25 cellular contexts compared by ENCODE assay signal in the genomic region with DNA sequence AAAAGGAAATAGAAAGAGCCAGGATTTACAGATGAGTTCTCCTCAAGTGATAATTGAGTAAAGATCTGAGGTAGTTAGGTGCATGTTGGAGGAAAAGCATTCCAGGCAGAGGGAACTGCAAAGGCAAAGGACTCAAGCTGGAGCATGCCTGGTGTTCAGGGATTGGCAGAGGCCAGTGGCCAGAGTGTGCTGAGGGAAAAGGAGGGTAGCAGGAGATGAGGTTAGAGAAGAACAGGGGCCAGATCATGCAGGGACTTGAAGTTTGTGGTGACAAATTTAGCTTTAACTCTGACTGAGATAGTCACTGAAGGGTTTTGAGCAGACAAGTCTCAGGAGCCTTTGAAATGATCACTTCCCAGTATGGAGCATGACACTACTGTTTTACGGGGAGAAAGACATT.
"Had no signal": no experiment of that assay in that cellular context is flagged by ENCODE, and none has a peak within 500 bp of the region (broad histone marks: within the 10 kb centered on the region; RNA-seq: fewer than 3 reads in every experiment).

No MANE protein-coding gene starts in this region.

- ATAC-seq: left ventricle myocardium superior; lower lobe of right lung; naive thymus-derived CD4-positive, alpha-beta T cell; right lobe of liver; stimulated activated naive B cell treated with anti-CD40 and anti-IgM and Interleukin-4, amounts not matched to agents 10 μg/mL and 1 μg/mL and 100 μg/mL, for 72 hours had no signal

- H3K27me3 ChIP-seq: dorsolateral prefrontal cortex, esophagus muscularis mucosa, neural progenitor cell, right lobe of liver, tibial nerve, upper lobe of left lung had no signal

- H3K36me3 ChIP-seq: esophagus muscularis mucosa, lower lobe of right lung, neural progenitor cell, right lobe of liver, thoracic aorta, tibial nerve, upper lobe of left lung had no signal

- H3K27ac Mint-ChIP-seq: immature natural killer cell; nephron; neural progenitor cell; progenitor cell of endocrine pancreas; stimulated activated naive B cell treated with anti-CD40 and anti-IgM and Interleukin-4, amounts not matched to agents 10 μg/mL and 1 μg/mL and 100 μg/mL, for 72 hours; stimulated activated naive CD8-positive, alpha-beta T cell treated with anti-CD3 and anti-CD28 coated beads, Interleukin-15, Interleukin-2, amounts not matched to agents 100 ng/mL and 50 ng/mL, for 24 hours had no signal

- H3K4me1 ChIP-seq: esophagus muscularis mucosa, lower lobe of right lung, neural progenitor cell, parathyroid adenoma, right lobe of liver, tibial nerve, upper lobe of left lung had no signal

- H3K4me3 ChIP-seq: dorsolateral prefrontal cortex, esophagus muscularis mucosa, lower lobe of right lung, neural progenitor cell, right lobe of liver, thoracic aorta, tibial nerve, upper lobe of left lung had no signal

- H3K27me3 Mint-ChIP-seq: progenitor cell of endocrine pancreas; stimulated activated naive B cell treated with anti-CD40 and anti-IgM and Interleukin-4, amounts not matched to agents 10 μg/mL and 1 μg/mL and 100 μg/mL, for 72 hours; stimulated activated naive CD8-positive, alpha-beta T cell treated with anti-CD3 and anti-CD28 coated beads, Interleukin-15, Interleukin-2, amounts not matched to agents 100 ng/mL and 50 ng/mL, for 24 hours had no signal

- H3K9me3 ChIP-seq: esophagus muscularis mucosa, right lobe of liver, thoracic aorta, upper lobe of left lung had no signal

- H3K4me3 Mint-ChIP-seq: immature natural killer cell; naive thymus-derived CD4-positive, alpha-beta T cell; nephron; neural progenitor cell; stimulated activated naive B cell treated with anti-CD40 and anti-IgM and Interleukin-4, amounts not matched to agents 10 μg/mL and 1 μg/mL and 100 μg/mL, for 72 hours; stimulated activated naive CD8-positive, alpha-beta T cell treated with anti-CD3 and anti-CD28 coated beads, Interleukin-15, Interleukin-2, amounts not matched to agents 100 ng/mL and 50 ng/mL, for 24 hours had no signal

- H3K4me1 Mint-ChIP-seq: nephron; neural progenitor cell; stimulated activated naive B cell treated with anti-CD40 and anti-IgM and Interleukin-4, amounts not matched to agents 10 μg/mL and 1 μg/mL and 100 μg/mL, for 72 hours had no signal

- DNase-seq: dorsolateral prefrontal cortex; effector CD4-positive, alpha-beta T cell; foreskin melanocyte; hypothalamus; immature natural killer cell; islet precursor cell; left ventricle myocardium superior; lower lobe of right lung; mesendoderm; midbrain; naive thymus-derived CD4-positive, alpha-beta T cell; right lobe of liver; small intestine; stimulated activated CD4-positive, alpha-beta T cell treated with anti-CD3 and anti-CD28 coated beads, Interleukin-15, amount 100 ng/mL, for 24 hours; stimulated activated CD4-positive, alpha-beta T cell treated with anti-CD3 and anti-CD28 coated beads, Interleukin-2, amount 100 ng/mL, for 48 hours; stimulated activated naive B cell treated with anti-CD40 and anti-IgM and Interleukin-4, amounts not matched to agents 10 μg/mL and 1 μg/mL and 100 μg/mL, for 72 hours; upper lobe of left lung had no signal

- H3K27ac ChIP-seq: dorsolateral prefrontal cortex, esophagus muscularis mucosa, lower lobe of right lung, neural progenitor cell, parathyroid adenoma, right lobe of liver, thoracic aorta, tibial nerve, upper lobe of left lung had no signal
